Comparison of ENCODE assay signal across 8 cellular contexts in the genomic region with DNA sequence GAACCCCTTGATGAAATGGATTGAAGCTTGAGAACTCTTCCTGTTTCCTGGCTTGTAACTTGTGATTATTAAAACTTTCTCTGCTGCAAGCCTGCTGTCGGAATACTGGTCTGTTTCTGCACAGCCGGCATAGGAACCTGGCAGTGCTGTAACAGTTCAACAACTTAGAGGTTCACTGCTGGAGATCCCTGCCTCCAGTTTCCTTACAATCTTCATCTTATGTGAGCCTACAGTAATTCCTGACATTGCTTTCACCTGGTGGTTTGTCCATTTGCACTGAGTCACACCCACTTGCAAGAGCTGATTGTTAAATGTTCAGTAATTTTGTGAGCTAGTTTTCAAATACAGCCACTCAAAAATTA. TPM values are rescaled to one million over a fixed set of nuclear protein-coding genes. Genes with fewer than 3 reads are reported as not detected.
DNase-seq lines count a peak whose midpoint lies in the region; ATAC-seq and TF ChIP-seq lines count a peak whose summit lies in the region.

No MANE protein-coding gene starts in this region.

- no peaks in the 10 kb centered on the region for H3K9me3 ChIP-seq in thoracic aorta

- H3K27me3 ChIP-seq in thoracic aorta (replicated peaks; ENCODE audit: insufficient read depth): no peaks in the 10 kb centered on the region

- CTCF ChIA-PET in activated B cell treated with CpG ODN at 0.5 μM for 24 hours (lab: Charles Lee): interaction anchor here (1.0 to 3.6 kb wide), 3 partner anchors 19 to 151 kb away, joined by 3 to 20 read pairs (median 3); a partner anchor contains a TSS

- POLR2A ChIA-PET in activated B cell treated with CpG ODN at 0.5 μM for 24 hours (lab: Charles Lee): interaction anchor here (1.7 to 3.5 kb wide), 4 partner anchors 17 to 577 kb away, joined by 5 to 43 read pairs (median 23); a partner anchor contains a TSS

- peaks cover 2% of the 10 kb centered on the region for H3K27me3 Mint-ChIP-seq in activated CD4-positive, alpha-beta T cell treated with anti-CD3 and anti-CD28 coated beads, Interleukin-2, amount 10 ng/mL, durations not matched to agents 24 days and 14 days
- H3K27me3 Mint-ChIP-seq in activated B cell treated with CpG ODN at 0.5 μM for 24 hours (no peaks in the 10 kb centered on the region), immature natural killer cell (ENCODE audit: low read depth in 3 of 3) (peaks cover 13 to 16% (median 14%) of the 10 kb centered on the region in 3 donors)

- intact Hi-C loops in activated CD4-positive, alpha-beta T cell treated with anti-CD3 and anti-CD28 coated beads, Interleukin-2, amount 10 ng/mL, durations not matched to agents 24 days and 14 days (cut with micrococcal nuclease): loop anchor here (2.0 to 10.0 kb wide), 4 partner anchors 39 to 1423 kb away; a partner anchor contains a TSS
- intact Hi-C loops in activated B cell treated with CpG ODN at 0.5 μM for 24 hours (cut with micrococcal nuclease): loop anchor here (5.0 to 10.0 kb wide), 2 partner anchors 1421 to 1663 kb away; a partner anchor contains a TSS

- peak overlapping the region; percentile 85 for H3K4me3 Mint-ChIP-seq in activated CD4-positive, alpha-beta T cell treated with anti-CD3 and anti-CD28 coated beads, Interleukin-2, amount 10 ng/mL, durations not matched to agents 24 days and 14 days
- H3K4me3 Mint-ChIP-seq in activated B cell treated with CpG ODN at 0.5 μM for 24 hours: peak overlapping the region; percentile 89
- peak overlapping the region; percentile 83 to 99 (median 92) for H3K4me3 Mint-ChIP-seq in immature natural killer cell

- TF ChIP-seq CTCF in activated B cell treated with CpG ODN at 0.5 μM for 24 hours (IDR thresholded peaks at IDR 0.05): no peak
- no peak for TF ChIP-seq CTCF in thoracic aorta (IDR thresholded peaks at IDR 0.05)

- H3K27ac ChIP-seq in thoracic aorta: peak overlapping the region; percentile 40 to 90

- peaks cover 33% of the 10 kb centered on the region for H3K4me1 Mint-ChIP-seq in activated CD4-positive, alpha-beta T cell treated with anti-CD3 and anti-CD28 coated beads, Interleukin-2, amount 10 ng/mL, durations not matched to agents 24 days and 14 days
- peaks cover 36% of the 10 kb centered on the region for H3K4me1 Mint-ChIP-seq in activated B cell treated with CpG ODN at 0.5 μM for 24 hours
- peaks cover 53 to 81% of the 10 kb centered on the region in 2 donors for H3K4me1 Mint-ChIP-seq in immature natural killer cell

- H3K36me3 Mint-ChIP-seq in activated CD4-positive, alpha-beta T cell treated with anti-CD3 and anti-CD28 coated beads, Interleukin-2, amount 10 ng/mL, durations not matched to agents 24 days and 14 days (ENCODE audit: low read depth): peaks cover 30% of the 10 kb centered on the region
- H3K36me3 Mint-ChIP-seq in activated B cell treated with CpG ODN at 0.5 μM for 24 hours (ENCODE audit: low read depth): peaks cover 40% of the 10 kb centered on the region
- H3K36me3 Mint-ChIP-seq in immature natural killer cell: peaks cover 6 to 19% (median 12%) of the 10 kb centered on the region in 3 donors

- H3K4me3 ChIP-seq in thoracic aorta: peak overlapping the region; percentile 83

- H3K4me1 ChIP-seq in thoracic aorta (ENCODE audit: control insufficient read depth in 1 of 2, low read depth in 2 of 2): peaks cover 15 to 20% of the 10 kb centered on the region in 2 donors

- H3K27ac Mint-ChIP-seq in activated CD4-positive, alpha-beta T cell treated with anti-CD3 and anti-CD28 coated beads, Interleukin-2, amount 10 ng/mL, durations not matched to agents 24 days and 14 days: peak overlapping the region; percentile 100
- H3K27ac Mint-ChIP-seq in activated B cell treated with CpG ODN at 0.5 μM for 24 hours: peak overlapping the region; percentile 91
- H3K27ac Mint-ChIP-seq in immature natural killer cell: peak overlapping the region; percentile 93 to 99 (median 95)

- no peak for ATAC-seq in activated B cell treated with CpG ODN at 0.5 μM for 24 hours (ENCODE audit: low read depth)
- no peak for ATAC-seq in thoracic aorta (ENCODE audit: insufficient number of reproducible peaks, low FRiP score, low read depth)
- ATAC-seq in GM19328 (IDR thresholded peaks at IDR 0.05; ENCODE audit: unreplicated experiment): no peak

- no peak for DNase-seq in activated CD4-positive, alpha-beta T cell treated with anti-CD3 and anti-CD28 coated beads, Interleukin-2, amount 10 ng/mL, durations not matched to agents 24 days and 14 days
- no peak for DNase-seq in activated CD4-positive, alpha-beta T cell treated with anti-CD3 and anti-CD28 coated beads, Interleukin-2, amount 50 U/mL, for 48 hours
- DNase-seq in activated B cell treated with CpG ODN at 0.5 μM for 24 hours: no peak
- no peak for DNase-seq in immature natural killer cell
- no peak for DNase-seq in thoracic aorta (ENCODE audit: low spot score)
- DNase-seq in NCI-H1105 (lab: John Stamatoyannopoulos, UW): no peak
- no peak for DNase-seq in stimulated activated CD4-positive, alpha-beta T cell treated with anti-CD3 and anti-CD28 coated beads, Interleukin-4, amount 100 ng/mL, for 24 hours

- H3K36me3 ChIP-seq in thoracic aorta: no peaks in the 10 kb centered on the region

- H3K9me3 Mint-ChIP-seq in activated CD4-positive, alpha-beta T cell treated with anti-CD3 and anti-CD28 coated beads, Interleukin-2, amount 10 ng/mL, durations not matched to agents 24 days and 14 days: no peaks in the 10 kb centered on the region
- H3K9me3 Mint-ChIP-seq in activated B cell treated with CpG ODN at 0.5 μM for 24 hours (no peaks in the 10 kb centered on the region), immature natural killer cell (no peaks in the 10 kb centered on the region)

RNA-seq across cellular contexts. Expression of a gene that starts 1.3 kb away (rescaled TPM):
- total RNA-seq in activated CD4-positive, alpha-beta T cell treated with anti-CD3 and anti-CD28 coated beads, Interleukin-2, amount 10 ng/mL, durations not matched to agents 24 days and 14 days: 12.0 and 13.2 TPM in 2 replicates
- 9.9 and 12.4 TPM in 2 replicates for total RNA-seq in activated B cell treated with CpG ODN at 0.5 μM for 24 hours
- polyA plus RNA-seq in immature natural killer cell: 1 to 10 TPM; 2.1 to 6.0 (median 4.6) TPM
- 1 to 10 TPM; 3.4 to 5.9 TPM for total RNA-seq in thoracic aorta
